ENCODE assay signal across 16 cellular contexts in genomic region chr17:38460082-38460715, GRCh38. TPM values are rescaled to one million over a fixed set of nuclear protein-coding genes. Genes with fewer than 3 reads are reported as not detected.
DNase-seq lines count a peak whose midpoint lies in the region; ATAC-seq and TF ChIP-seq lines count a peak whose summit lies in the region.
"Had no signal": no experiment of that assay in that cellular context is flagged by ENCODE, and none has a peak within 500 bp of the region (broad histone marks: within the 10 kb centered on the region; RNA-seq: fewer than 3 reads in every experiment).

No MANE protein-coding gene starts in this region.

- POLR2A ChIA-PET in CD4-positive, alpha-beta memory T cell (lab: Charles Lee; ENCODE audit: partially characterized antibody): no interaction called here

- peak overlapping the region in 7 of 10 donors; percentile 25 to 54 (median 39) for H3K27ac ChIP-seq in heart right ventricle
- peak overlapping the region; percentile 37 for H3K27ac ChIP-seq in angular gyrus (ENCODE audit: low read depth, low read length)
- peak overlapping the region; percentile 13 for H3K27ac ChIP-seq in layer of hippocampus (ENCODE audit: low read depth, low read length)
- no peak overlapping the region for H3K27ac ChIP-seq in CD4-positive, alpha-beta memory T cell (ENCODE audit: low read depth, low read length)
- H3K27ac ChIP-seq: foreskin keratinocyte, HL-60, left lung had no signal

- H3K9me3 ChIP-seq in heart right ventricle: no peaks in the 10 kb centered on the region
- H3K9me3 ChIP-seq in CD4-positive, alpha-beta memory T cell (ENCODE audit: control insufficient read depth in 1 of 2, low read length in 2 of 2): no peaks in the 10 kb centered on the region
- H3K9me3 ChIP-seq: left lung had no signal

- no peaks in the 10 kb centered on the region for H3K27me3 ChIP-seq in heart right ventricle
- H3K27me3 ChIP-seq in layer of hippocampus (ENCODE audit: control insufficient read depth, insufficient read depth, low read length): no peaks in the 10 kb centered on the region
- H3K27me3 ChIP-seq in CD4-positive, alpha-beta memory T cell (ENCODE audit: insufficient read depth, low read length): no peaks in the 10 kb centered on the region
- H3K27me3 ChIP-seq: foreskin keratinocyte, left lung had no signal

- WGBS in heart right ventricle, 2 donors: 44 to 64% methylated on average over 12 of the region's 12 CpGs

- TF ChIP-seq CTCF in heart right ventricle (IDR thresholded peaks at IDR 0.05): no peak
- no peak for TF ChIP-seq CTCF in type B pancreatic cell (conservative IDR thresholded peaks at IDR 0.05)

- ATAC-seq in heart right ventricle: no peak
- no peak for ATAC-seq in left ventricle myocardium superior
- no peak for ATAC-seq in GM21723 (IDR thresholded peaks at IDR 0.05; ENCODE audit: unreplicated experiment)
- ATAC-seq: foreskin keratinocyte, left lung had no signal

- CTCF ChIA-PET in CD4-positive, alpha-beta memory T cell (lab: Charles Lee; ENCODE audit: partially characterized antibody): no interaction called here

- peaks cover 19% of the 10 kb centered on the region for H3K36me3 Mint-ChIP-seq in type B pancreatic cell
- H3K36me3 Mint-ChIP-seq in CD4-positive, alpha-beta memory T cell: no peaks in the 10 kb centered on the region

- H3K4me1 Mint-ChIP-seq in type B pancreatic cell (ENCODE audit: unreplicated experiment): peaks cover 44% of the 10 kb centered on the region
- H3K4me1 Mint-ChIP-seq in CD4-positive, alpha-beta memory T cell: no peaks in the 10 kb centered on the region

- intact Hi-C loops in heart right ventricle (cut with DNase I): loop anchor here in 1 of 10 donors (5.0 kb wide), 1 partner anchor 33 kb away; the partner anchor contains the start of gene ARHGAP23
- intact Hi-C loops in left ventricle myocardium superior (cut with micrococcal nuclease): no loop called here
- intact Hi-C loops in CD4-positive, alpha-beta memory T cell (cut with micrococcal nuclease): no loop called here

- H3K4me1 ChIP-seq in heart right ventricle: peaks cover 26 to 96% (median 78%) of the 10 kb centered on the region in 9 donors
- no peaks in the 10 kb centered on the region for H3K4me1 ChIP-seq in CD4-positive, alpha-beta memory T cell (ENCODE audit: insufficient read depth, low read length)

- no peaks in the 10 kb centered on the region for H3K9me3 Mint-ChIP-seq in type B pancreatic cell
- peaks cover 0 to 2% (median 0%) of the 10 kb centered on the region in 8 donors for H3K9me3 Mint-ChIP-seq in CD4-positive, alpha-beta memory T cell
- H3K9me3 Mint-ChIP-seq: T-helper 2 cell treated with Interferon-gamma antibody and Interleukin-4, amounts not matched to agents 5 μg/mL and 100 μg/mL, for 36 hours had no signal

- peaks cover 17% of the 10 kb centered on the region for H3K27me3 Mint-ChIP-seq in type B pancreatic cell
- H3K27me3 Mint-ChIP-seq in CD4-positive, alpha-beta memory T cell: peaks cover 11 to 24% of the 10 kb centered on the region in 2 donors

- no peak for DNase-seq in heart right ventricle
- no peak for DNase-seq in left ventricle myocardium superior
- no peak for DNase-seq in type B pancreatic cell (ENCODE audit: extremely low spot score, unreplicated experiment)
- DNase-seq in nucleus accumbens (lab: John Stamatoyannopoulos, UW): no peak
- no peak for DNase-seq in CD4-positive, alpha-beta memory T cell
- DNase-seq: activated CD4-positive, alpha-beta T cell treated with anti-CD3 and anti-CD28 coated beads for 4 hours; activated effector memory CD4-positive, alpha-beta T cell treated with Interleukin-2 at 50 U/mL for 16 hours; foreskin keratinocyte; KBM-7; left lung; NCI-H446 treated with DMSO at 0.1 percent for 48 hours had no signal

- peaks cover 0 to 68% (median 39%) of the 10 kb centered on the region in 9 donors for H3K36me3 ChIP-seq in heart right ventricle
- no peaks in the 10 kb centered on the region for H3K36me3 ChIP-seq in CD4-positive, alpha-beta memory T cell (ENCODE audit: insufficient read depth, low read length)

- no peak overlapping the region for H3K4me3 ChIP-seq in heart right ventricle
- no peak overlapping the region for H3K4me3 ChIP-seq in CD4-positive, alpha-beta memory T cell (ENCODE audit: low read length in 2 of 2)
- H3K4me3 ChIP-seq: left lung had no signal

- peak overlapping the region; percentile 82 for H3K27ac Mint-ChIP-seq in type B pancreatic cell
- no peak overlapping the region for H3K27ac Mint-ChIP-seq in CD4-positive, alpha-beta memory T cell
- H3K27ac Mint-ChIP-seq: T-helper 2 cell treated with Interferon-gamma antibody and Interleukin-4, amounts not matched to agents 5 μg/mL and 100 μg/mL, for 36 hours had no signal

- peak overlapping the region; percentile 65 for H3K4me3 Mint-ChIP-seq in type B pancreatic cell
- H3K4me3 Mint-ChIP-seq in CD4-positive, alpha-beta memory T cell: no peak overlapping the region
- H3K4me3 Mint-ChIP-seq: T-helper 2 cell treated with Interferon-gamma antibody and Interleukin-4, amounts not matched to agents 5 μg/mL and 100 μg/mL, for 36 hours had no signal

RNA-seq across cellular contexts. Expression of gene ARHGAP23, which starts 31.9 kb away (rescaled TPM):
- total RNA-seq in heart right ventricle (10 to 100 TPM; 48.3 to 78.4 (median 68.0) TPM), left ventricle myocardium superior (70.3 TPM), type B pancreatic cell (ENCODE audit: low replicate concordance) (114 and 333 TPM in 2 replicates)
- polyA plus RNA-seq in heart right ventricle: 10 to 100 TPM; 31.5 to 33.2 TPM
- total RNA-seq in CD4-positive, alpha-beta memory T cell: not detected
- under 1 TPM; 0.04 to 0.23 TPM for polyA plus RNA-seq in CD4-positive, alpha-beta memory T cell

Comparison
In these comparisons a context has a peak if more than half of its experiments do, and no peak if none do; other contexts are left out.
1. RNA of gene ARHGAP23, which starts 31.9 kb away (total RNA-seq): 114 to 333 TPM in type B pancreatic cell, 70.3 TPM in left ventricle myocardium superior (single experiment) and 48.3 to 78.4 TPM in heart right ventricle; not detected in CD4-positive, alpha-beta memory T cell; every median in the first group is over 10 times any median in the second.